ENCODE assay signal across 27 cellular contexts in genomic region chr9:16026886-16027285, GRCh38.
"Had no signal": no experiment of that assay in that cellular context is flagged by ENCODE, and none has a peak within 500 bp of the region (broad histone marks: within the 10 kb centered on the region; RNA-seq: fewer than 3 reads in every experiment).

No MANE protein-coding gene starts in this region.

- H3K27ac ChIP-seq: cardiac muscle cell, WERI-Rb-1 had no signal

- DNase-seq: activated CD4-positive, alpha-beta memory T cell treated with anti-CD3 and anti-CD28 coated beads, Interleukin-2, amount 10 ng/mL, durations not matched to agents 7 days and 5 days; activated CD4-positive, alpha-beta T cell treated with anti-CD3 and anti-CD28 coated beads for 1 hour; activated CD4-positive, alpha-beta T cell treated with anti-CD3 and anti-CD28 coated beads for 48 hours; activated CD4-positive, CD25-positive, alpha-beta regulatory T cell; activated CD8-positive, alpha-beta memory T cell treated with anti-CD3 and anti-CD28 coated beads for 24 hours; activated CD8-positive, alpha-beta memory T cell treated with anti-CD3 and anti-CD28 coated beads, Interleukin-2, amount 10 ng/mL, durations not matched to agents 7 days and 5 days; activated CD8-positive, alpha-beta memory T cell treated with anti-CD3 and anti-CD28 coated beads, Interleukin-2, amount 50 U/mL, for 48 hours; activated effector memory CD4-positive, alpha-beta T cell treated with Interleukin-2 at 50 U/mL for 16 hours; activated naive CD4-positive, alpha-beta T cell treated with anti-CD3 and anti-CD28 coated beads, Interleukin-2, amount 10 ng/mL, durations not matched to agents 7 days and 5 days; activated naive CD8-positive, alpha-beta T cell treated with anti-CD3 and anti-CD28 coated beads, Interleukin-2, amount 50 U/mL, for 24 hours; activated T-cell treated with anti-CD3 and anti-CD28 coated beads, Interleukin-2, amount 50 U/mL, for 48 hours; amniotic stem cell; aorta; MG63; NCI-H1048; NCI-H1105 treated with DMSO at 0.1 percent for 48 hours; NCI-H1436; NCI-H1694; NCI-H2029; NCI-H345; NCI-H524 treated with DMSO at 0.1 percent for 48 hours; RPMI8226; SHP77 treated with DMSO at 0.1 percent for 48 hours; T1000; WERI-Rb-1 had no signal

- ATAC-seq: activated CD8-positive, alpha-beta memory T cell treated with anti-CD3 and anti-CD28 coated beads, Interleukin-2, amount 10 ng/mL, durations not matched to agents 7 days and 5 days; activated naive CD8-positive, alpha-beta T cell treated with anti-CD3 and anti-CD28 coated beads, Interleukin-2, amount 50 U/mL, for 24 hours; Panc1 had no signal

- H3K4me3 ChIP-seq: cardiac muscle cell, MG63 had no signal

- H3K27me3 ChIP-seq: cardiac muscle cell, MG63 had no signal

- H3K36me3 ChIP-seq: cardiac muscle cell, WERI-Rb-1 had no signal
